ENCODE assay signal across 10 cellular contexts in the genomic region with DNA sequence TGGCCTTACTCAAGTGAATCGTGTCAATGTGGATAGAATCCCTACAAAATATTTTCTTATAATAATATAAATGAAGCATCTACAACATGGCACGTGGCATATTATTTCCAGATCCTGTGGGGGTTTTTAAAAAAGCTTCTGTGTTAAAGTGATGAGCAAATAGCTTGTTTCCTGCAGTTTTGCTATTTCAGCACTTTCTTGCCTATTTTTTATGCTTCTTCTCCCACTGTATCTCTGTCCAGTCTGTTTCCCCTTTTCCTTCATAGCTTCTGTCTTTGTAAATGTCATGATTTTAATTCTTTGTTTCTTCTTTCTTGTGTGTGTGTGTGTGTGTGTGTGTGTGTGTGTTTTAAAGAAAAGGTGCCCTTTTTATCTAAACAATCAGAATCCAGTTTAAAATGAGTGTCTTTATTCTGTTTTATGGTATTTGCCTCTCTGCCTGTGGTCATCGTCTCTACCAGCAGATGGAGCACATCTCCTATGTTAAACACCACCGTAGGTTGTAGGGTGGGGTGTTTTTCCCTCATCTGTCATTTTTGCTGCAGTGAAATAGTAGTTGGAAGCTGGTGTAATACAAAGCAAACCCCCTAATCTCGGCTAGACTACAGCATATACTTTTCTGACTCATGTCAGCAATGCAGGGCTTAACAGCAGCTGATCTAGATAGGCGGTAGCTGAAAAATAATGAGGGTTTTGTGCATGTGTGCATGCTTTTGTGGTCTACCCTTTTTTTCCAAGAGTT. TPM values are rescaled to one million over a fixed set of nuclear protein-coding genes. Genes with fewer than 3 reads are reported as not detected.
DNase-seq lines count a peak whose midpoint lies in the region; ATAC-seq and TF ChIP-seq lines count a peak whose summit lies in the region.
"Had no signal": no experiment of that assay in that cellular context is flagged by ENCODE, and none has a peak within 500 bp of the region (broad histone marks: within the 10 kb centered on the region; RNA-seq: fewer than 3 reads in every experiment).

No MANE protein-coding gene starts in this region.

- CTCF ChIA-PET in activated CD8-positive, alpha-beta memory T cell treated with anti-CD3 and anti-CD28 coated beads, Interleukin-2, amount 10 ng/mL, durations not matched to agents 7 days and 5 days (lab: Charles Lee), result interaction anchor here (1.0 to 1.7 kb wide), 4 partner anchors 14 to 381 kb away, joined by 3 read pairs; no protein-coding TSS in a partner anchor

- no peak overlapping the region for H3K27ac Mint-ChIP-seq in activated CD8-positive, alpha-beta memory T cell treated with anti-CD3 and anti-CD28 coated beads, Interleukin-2, amount 10 ng/mL, durations not matched to agents 7 days and 5 days

- no peak overlapping the region for H3K4me3 Mint-ChIP-seq in activated CD8-positive, alpha-beta memory T cell treated with anti-CD3 and anti-CD28 coated beads, Interleukin-2, amount 10 ng/mL, durations not matched to agents 7 days and 5 days

- DNase-seq in activated CD8-positive, alpha-beta memory T cell treated with anti-CD3 and anti-CD28 coated beads, Interleukin-2, amount 10 ng/mL, durations not matched to agents 7 days and 5 days, result peak; percentile 39
- DNase-seq in activated CD8-positive, alpha-beta memory T cell treated with anti-CD3 and anti-CD28 coated beads, Interleukin-2, amount 50 U/mL, for 4 hours, result no peak
- DNase-seq in Kasumi-1 (lab: John Stamatoyannopoulos, UW) (peak; percentile 17 to 18), ascending aorta (ENCODE audit: low spot score in 2 of 2) (no peak), iPS-NIHi11 (ENCODE audit: low spot score) (peak; percentile 26), testis (peak; percentile 49), kidney glomerular epithelial cell (lab: John Stamatoyannopoulos, UW) (no peak)

- H3K9me3 ChIP-seq in ascending aorta (no peaks in the 10 kb centered on the region), testis (no peaks in the 10 kb centered on the region)

- H3K4me1 ChIP-seq in ascending aorta (no peaks in the 10 kb centered on the region), testis (no peaks in the 10 kb centered on the region)

- H3K9me3 Mint-ChIP-seq in activated CD8-positive, alpha-beta memory T cell treated with anti-CD3 and anti-CD28 coated beads, Interleukin-2, amount 10 ng/mL, durations not matched to agents 7 days and 5 days (ENCODE audit: low read depth), result no peaks in the 10 kb centered on the region

- ATAC-seq in activated CD8-positive, alpha-beta memory T cell treated with anti-CD3 and anti-CD28 coated beads, Interleukin-2, amount 10 ng/mL, durations not matched to agents 7 days and 5 days, result no peak
- ATAC-seq in GM21717 (IDR thresholded peaks at IDR 0.05; ENCODE audit: unreplicated experiment), result peak; percentile 67

- 45 to 49% methylated on average over 6 of the region's 6 CpGs for WGBS in testis, 2 donors

- H3K36me3 ChIP-seq in ascending aorta (no peaks in the 10 kb centered on the region), testis (ENCODE audit: low read depth, missing control alignments) (no peaks in the 10 kb centered on the region)

- H3K27me3 ChIP-seq in ascending aorta (no peaks in the 10 kb centered on the region), testis (no peaks in the 10 kb centered on the region)

- no peaks in the 10 kb centered on the region for H3K27me3 Mint-ChIP-seq in activated CD8-positive, alpha-beta memory T cell treated with anti-CD3 and anti-CD28 coated beads, Interleukin-2, amount 10 ng/mL, durations not matched to agents 7 days and 5 days

- H3K27ac ChIP-seq in ascending aorta (no peak overlapping the region), testis (no peak overlapping the region)
- H3K27ac ChIP-seq: epithelial cell of prostate had no signal

- no peaks in the 10 kb centered on the region for H3K36me3 Mint-ChIP-seq in activated CD8-positive, alpha-beta memory T cell treated with anti-CD3 and anti-CD28 coated beads, Interleukin-2, amount 10 ng/mL, durations not matched to agents 7 days and 5 days

- no peak for TF ChIP-seq POLR2A in testis (IDR thresholded peaks at IDR 0.05)

- intact Hi-C loops in ascending aorta (cut with DNase I), result loop anchor here (2.0 kb wide), 1 partner anchor 620 kb away; no protein-coding TSS in a partner anchor
- intact Hi-C loops in testis (cut with DNase I; ENCODE audit: low total_unique reads), result no loop called here

- TF ChIP-seq CTCF in ascending aorta (IDR thresholded peaks at IDR 0.05), result peak; percentile 19 to 54 (median 46)
- TF ChIP-seq CTCF in testis (IDR thresholded peaks at IDR 0.05), result peak; percentile 32 to 57 (median 49)

- H3K4me3 ChIP-seq in ascending aorta (no peak overlapping the region), testis (no peak overlapping the region)

- H3K4me1 Mint-ChIP-seq in activated CD8-positive, alpha-beta memory T cell treated with anti-CD3 and anti-CD28 coated beads, Interleukin-2, amount 10 ng/mL, durations not matched to agents 7 days and 5 days, result peaks cover 4% of the 10 kb centered on the region

RNA-seq across cellular contexts. Expression of gene FTHL17, which starts 33.1 kb away (rescaled TPM):
- total RNA-seq in activated CD8-positive, alpha-beta memory T cell treated with anti-CD3 and anti-CD28 coated beads, Interleukin-2, amount 10 ng/mL, durations not matched to agents 7 days and 5 days, result not detected
- total RNA-seq in ascending aorta, result not detected
- total RNA-seq in testis, result 1 to 10 TPM; 2.4 to 5.0 TPM
- polyA plus RNA-seq in testis (ENCODE audit: insufficient read depth, low read depth, low replicate concordance), result 3.2 TPM
- polyA plus RNA-seq: thymus had no signal

Comparison
In these comparisons a context has a peak if more than half of its experiments do, and no peak if none do; other contexts are left out.
1. DNase-seq: peak in activated CD8-positive, alpha-beta memory T cell treated with anti-CD3 and anti-CD28 coated beads, Interleukin-2, amount 10 ng/mL, durations not matched to agents 7 days and 5 days (single experiment), Kasumi-1 (2 of 2), iPS-NIHi11 (single experiment) and testis (single experiment); none in activated CD8-positive, alpha-beta memory T cell treated with anti-CD3 and anti-CD28 coated beads, Interleukin-2, amount 50 U/mL, for 4 hours (single experiment), ascending aorta (0 of 2) and kidney glomerular epithelial cell (single experiment).